In the genomic region with DNA sequence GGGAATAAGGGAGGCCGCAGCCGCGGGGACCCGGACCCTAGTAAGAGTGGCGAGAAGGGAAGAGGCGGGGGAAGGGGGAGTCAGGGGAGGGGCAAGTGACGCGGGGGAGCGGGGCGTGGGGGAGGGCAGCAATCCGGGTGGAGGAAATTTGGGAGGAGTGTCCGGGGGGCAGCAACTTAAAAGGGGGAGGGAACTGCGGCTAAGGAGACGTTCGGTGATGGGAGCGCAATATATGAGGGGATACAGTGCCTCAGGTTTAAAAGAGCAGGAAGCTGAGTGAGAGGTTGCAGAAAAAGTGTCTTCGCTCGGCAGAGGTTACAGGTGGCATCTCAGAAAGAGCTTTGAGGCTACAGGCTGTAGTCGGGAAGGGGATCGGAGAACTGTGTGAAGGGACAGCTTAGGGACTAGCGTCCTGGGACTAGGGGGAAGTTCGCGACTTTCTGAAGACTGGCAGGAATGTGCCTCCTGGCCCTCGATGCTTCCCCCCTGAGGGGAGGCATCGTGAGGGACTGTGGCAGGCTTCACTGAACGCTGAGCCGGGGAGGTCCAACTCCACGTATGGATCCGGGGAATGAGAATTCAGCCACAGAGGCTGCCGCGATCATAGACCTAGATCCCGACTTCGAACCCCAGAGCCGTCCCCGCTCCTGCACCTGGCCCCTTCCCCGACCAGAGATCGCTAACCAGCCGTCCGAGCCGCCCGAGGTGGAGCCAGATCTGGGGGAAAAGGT, we compare ENCODE assay signal across 1 cellular context.
TF ChIP-seq lines count a peak whose summit lies in the region.

No MANE protein-coding gene starts in this region.

TF ChIP-seq in WTC11, 78 proteins besides CTCF, POLR2A, EP300 and RAD21 (continued from another document):
- TF ChIP-seq, protein P1, sequence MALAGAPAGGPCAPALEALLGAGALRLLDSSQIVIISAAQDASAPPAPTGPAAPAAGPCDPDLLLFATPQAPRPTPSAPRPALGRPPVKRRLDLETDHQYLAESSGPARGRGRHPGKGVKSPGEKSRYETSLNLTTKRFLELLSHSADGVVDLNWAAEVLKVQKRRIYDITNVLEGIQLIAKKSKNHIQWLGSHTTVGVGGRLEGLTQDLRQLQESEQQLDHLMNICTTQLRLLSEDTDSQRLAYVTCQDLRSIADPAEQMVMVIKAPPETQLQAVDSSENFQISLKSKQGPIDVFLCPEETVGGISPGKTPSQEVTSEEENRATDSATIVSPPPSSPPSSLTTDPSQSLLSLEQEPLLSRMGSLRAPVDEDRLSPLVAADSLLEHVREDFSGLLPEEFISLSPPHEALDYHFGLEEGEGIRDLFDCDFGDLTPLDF (CRISPR knock-in tag; IDR thresholded peaks at IDR 0.05), result no peak
- TF ChIP-seq ELF4 (CRISPR knock-in tag; IDR thresholded peaks at IDR 0.05; ENCODE audit: low read depth) (no peak), NFYB (CRISPR knock-in tag; conservative IDR thresholded peaks at IDR 0.05; ENCODE audit: low read depth) (no peak)
